14 cellular contexts compared by ENCODE assay signal in the genomic region with DNA sequence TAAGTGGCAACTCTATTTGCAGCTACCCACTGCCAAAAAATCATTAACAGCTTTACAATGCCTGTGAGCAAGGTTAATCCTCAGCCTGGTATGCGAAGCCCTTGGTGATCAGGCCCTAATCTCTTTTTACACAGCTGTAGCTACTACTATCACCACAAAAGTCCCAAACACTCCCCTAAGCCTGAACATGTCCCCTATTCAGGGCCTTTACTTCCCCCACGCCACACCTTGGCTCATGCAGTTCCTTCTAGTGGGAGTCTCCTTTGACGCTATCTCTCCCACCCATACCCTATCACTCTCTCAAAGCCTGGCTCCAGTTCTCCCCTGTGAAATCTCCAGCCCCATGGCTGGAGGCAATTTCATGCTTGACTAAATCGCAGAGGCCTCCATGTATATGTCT.
DNase-seq lines count a peak whose midpoint lies in the region; ATAC-seq and TF ChIP-seq lines count a peak whose summit lies in the region.
"Had no signal": no experiment of that assay in that cellular context is flagged by ENCODE, and none has a peak within 500 bp of the region (broad histone marks: within the 10 kb centered on the region; RNA-seq: fewer than 3 reads in every experiment).

No MANE protein-coding gene starts in this region.

- TF ChIP-seq CTCF in thoracic aorta (IDR thresholded peaks at IDR 0.05): no peak

- H3K4me3 ChIP-seq in thoracic aorta: no peak overlapping the region
- H3K4me3 ChIP-seq: hepatocyte had no signal

- H3K4me1 ChIP-seq in thoracic aorta (ENCODE audit: control insufficient read depth in 1 of 2, low read depth in 2 of 2): peaks cover 26 to 48% of the 10 kb centered on the region in 2 donors

- ATAC-seq in thoracic aorta (ENCODE audit: insufficient number of reproducible peaks, low FRiP score, low read depth) (no peak), GM19324 (IDR thresholded peaks at IDR 0.05; ENCODE audit: low FRiP score, unreplicated experiment) (no peak)

- peaks cover 5% of the 10 kb centered on the region for H3K36me3 ChIP-seq in thoracic aorta

- H3K27ac ChIP-seq in thoracic aorta: peak overlapping the region; percentile 20 to 78
- H3K27ac ChIP-seq: hepatocyte had no signal

- H3K27me3 ChIP-seq in thoracic aorta (replicated peaks; ENCODE audit: insufficient read depth): no peaks in the 10 kb centered on the region
- H3K27me3 ChIP-seq: hepatocyte had no signal

- H3K9me3 ChIP-seq in thoracic aorta: no peaks in the 10 kb centered on the region

- DNase-seq in DMS 273 (lab: John Stamatoyannopoulos, UW; ENCODE audit: unreplicated experiment) (peak; percentile 18), DMS 273 treated with DMSO at 0.1 percent for 48 hours (lab: John Stamatoyannopoulos, UW) (no peak), SK-N-DZ (ENCODE audit: low spot score) (peak; percentile 47), left kidney (ENCODE audit: low read depth, low spot score) (peak; percentile 60), thoracic aorta (ENCODE audit: low spot score) (no peak), amygdala (lab: John Stamatoyannopoulos, UW) (no peak), HPDE6-E6E7 (ENCODE audit: extremely low spot score) (no peak)
- DNase-seq: activated CD4-positive, alpha-beta T cell treated with anti-CD3 and anti-CD28 coated beads, Interleukin-2, amount 10 ng/mL, durations not matched to agents 7 days and 5 days; activated effector memory CD4-positive, alpha-beta T cell treated with Interleukin-2 at 50 U/mL for 16 hours; NCI-H2171; posterior cingulate gyrus; stimulated activated CD4-positive, alpha-beta T cell treated with anti-CD3 and anti-CD28 coated beads, Interleukin-4, amount 100 ng/mL, for 24 hours had no signal

Comparison
In these comparisons a context has a peak if more than half of its experiments do, and no peak if none do; other contexts are left out.
1. DNase-seq: peak in DMS 273 (single experiment), SK-N-DZ (single experiment) and left kidney (single experiment); none in DMS 273 treated with DMSO at 0.1 percent for 48 hours (single experiment), thoracic aorta (single experiment), amygdala (0 of 56) and HPDE6-E6E7 (single experiment).